8 cellular contexts compared by ENCODE assay signal in the genomic region with DNA sequence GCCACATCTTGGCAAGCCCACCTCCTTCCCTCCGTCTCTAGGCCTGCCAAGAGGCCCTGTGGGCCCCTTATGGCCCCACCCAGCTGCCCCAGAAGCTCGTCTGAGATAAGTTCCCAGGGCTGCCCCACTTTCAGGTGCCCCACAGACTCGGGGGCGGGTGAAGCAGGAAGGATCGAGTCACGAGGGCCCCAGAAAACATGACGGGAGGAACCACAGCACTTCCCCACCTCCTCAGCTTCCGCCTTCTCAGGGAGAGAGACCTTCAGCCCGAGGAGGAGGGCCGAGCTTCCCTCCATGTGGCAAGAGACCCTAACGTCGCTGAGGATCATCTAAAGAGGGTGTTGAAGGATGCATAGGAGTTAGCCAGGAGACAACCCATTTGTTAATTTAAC. TPM values are rescaled to one million over a fixed set of nuclear protein-coding genes. Genes with fewer than 3 reads are reported as not detected.
DNase-seq lines count a peak whose midpoint lies in the region; ATAC-seq and TF ChIP-seq lines count a peak whose summit lies in the region.

No MANE protein-coding gene starts in this region.

- H3K36me3 Mint-ChIP-seq in T-helper 2 cell treated with Interferon-gamma antibody and Interleukin-4, amounts not matched to agents 5 μg/mL and 100 μg/mL, for 36 hours (ENCODE audit: low read depth) = peaks cover 7% of the 10 kb centered on the region
- no peaks in the 10 kb centered on the region for H3K36me3 Mint-ChIP-seq in activated naive CD8-positive, alpha-beta T cell treated with anti-CD3 and anti-CD28 coated beads, Interleukin-2, amount 50 U/mL, for 24 hours (ENCODE audit: low read depth)

- intact Hi-C loops in sigmoid colon (cut with DNase I) = no loop called here

- H3K4me3 Mint-ChIP-seq in T-helper 2 cell treated with Interferon-gamma antibody and Interleukin-4, amounts not matched to agents 5 μg/mL and 100 μg/mL, for 36 hours = peak overlapping the region; percentile 71
- peak overlapping the region; percentile 71 for H3K4me3 Mint-ChIP-seq in activated naive CD8-positive, alpha-beta T cell treated with anti-CD3 and anti-CD28 coated beads, Interleukin-2, amount 50 U/mL, for 24 hours

- H3K9me3 ChIP-seq in sigmoid colon = no peaks in the 10 kb centered on the region

- no peaks in the 10 kb centered on the region for H3K27me3 Mint-ChIP-seq in T-helper 2 cell treated with Interferon-gamma antibody and Interleukin-4, amounts not matched to agents 5 μg/mL and 100 μg/mL, for 36 hours (ENCODE audit: low read depth)
- no peaks in the 10 kb centered on the region for H3K27me3 Mint-ChIP-seq in activated naive CD8-positive, alpha-beta T cell treated with anti-CD3 and anti-CD28 coated beads, Interleukin-2, amount 50 U/mL, for 24 hours

- H3K36me3 ChIP-seq in sigmoid colon = no peaks in the 10 kb centered on the region

- no peaks in the 10 kb centered on the region for H3K9me3 Mint-ChIP-seq in T-helper 2 cell treated with Interferon-gamma antibody and Interleukin-4, amounts not matched to agents 5 μg/mL and 100 μg/mL, for 36 hours
- H3K9me3 Mint-ChIP-seq in activated naive CD8-positive, alpha-beta T cell treated with anti-CD3 and anti-CD28 coated beads, Interleukin-2, amount 50 U/mL, for 24 hours = no peaks in the 10 kb centered on the region

- TF ChIP-seq CTCF in GM13976 (IDR thresholded peaks at IDR 0.05; ENCODE audit: borderline replicate concordance, control extremely low read depth, extremely low read depth, insufficient read depth, missing control alignments) (no peak), sigmoid colon (IDR thresholded peaks at IDR 0.05) (no peak)

- peak overlapping the region in 1 of 4 donors; percentile 24 for H3K27ac ChIP-seq in sigmoid colon

- H3K4me3 ChIP-seq in sigmoid colon = no peak overlapping the region

- WGBS in sigmoid colon, 2 donors = 37 to 62% methylated on average over 12 of the region's 12 CpGs

- peak overlapping the region; percentile 94 for H3K27ac Mint-ChIP-seq in T-helper 2 cell treated with Interferon-gamma antibody and Interleukin-4, amounts not matched to agents 5 μg/mL and 100 μg/mL, for 36 hours
- peak overlapping the region; percentile 99 for H3K27ac Mint-ChIP-seq in activated naive CD8-positive, alpha-beta T cell treated with anti-CD3 and anti-CD28 coated beads, Interleukin-2, amount 50 U/mL, for 24 hours

- H3K27me3 ChIP-seq in sigmoid colon = no peaks in the 10 kb centered on the region

- in situ Hi-C loops in GM13976 (cut with MboI; ENCODE audit: low sequenced_read_pairs, unreplicated experiment) = no loop called here

- peaks cover 51% of the 10 kb centered on the region for H3K4me1 Mint-ChIP-seq in T-helper 2 cell treated with Interferon-gamma antibody and Interleukin-4, amounts not matched to agents 5 μg/mL and 100 μg/mL, for 36 hours (ENCODE audit: low read depth)
- H3K4me1 Mint-ChIP-seq in activated naive CD8-positive, alpha-beta T cell treated with anti-CD3 and anti-CD28 coated beads, Interleukin-2, amount 50 U/mL, for 24 hours = peaks cover 71% of the 10 kb centered on the region

- peak; percentile 78 for ATAC-seq in activated naive CD8-positive, alpha-beta T cell treated with anti-CD3 and anti-CD28 coated beads, Interleukin-2, amount 50 U/mL, for 24 hours
- ATAC-seq in HG02571 (IDR thresholded peaks at IDR 0.05; ENCODE audit: unreplicated experiment) = no peak
- no peak for ATAC-seq in HG03520 (IDR thresholded peaks at IDR 0.05; ENCODE audit: unreplicated experiment)

- TF ChIP-seq EP300 in sigmoid colon (IDR thresholded peaks at IDR 0.05) = no peak

- H3K4me1 ChIP-seq in sigmoid colon = no peaks in the 10 kb centered on the region

- DNase-seq in GM13976 (ENCODE audit: low spot score) = peak; percentile 68
- peak; percentile 86 for DNase-seq in T-helper 2 cell treated with Interferon-gamma antibody and Interleukin-4, amounts not matched to agents 5 μg/mL and 100 μg/mL, for 36 hours (ENCODE audit: low spot score)
- DNase-seq in activated naive CD8-positive, alpha-beta T cell treated with anti-CD3 and anti-CD28 coated beads, Interleukin-2, amount 50 U/mL, for 24 hours = peak; percentile 88
- peak; percentile 78 for DNase-seq in sigmoid colon
- no peak for DNase-seq in NCI-H2029 (lab: John Stamatoyannopoulos, UW)
- DNase-seq in GOT3 (lab: John Stamatoyannopoulos, UW) = no peak

- no peak for TF ChIP-seq POLR2A in sigmoid colon (IDR thresholded peaks at IDR 0.05)

RNA-seq across cellular contexts. Expression of a gene that starts 4.5 kb away (rescaled TPM):
- total RNA-seq in sigmoid colon = 1 to 10 TPM in 2 of 4 donors, under 1 TPM in 1, not detected in 1; 0.99 to 2.2 (median 1.4) TPM
- polyA plus RNA-seq in sigmoid colon = 1 to 10 TPM; 1.8 to 6.0 (median 5.9) TPM

RNA-seq across cellular contexts. Expression of a gene that starts 6.4 kb away (rescaled TPM):
- 1 to 10 TPM; 2.6 to 6.9 (median 3.3) TPM for total RNA-seq in sigmoid colon
- 10 to 100 TPM in 1 of 3 donors, 1 to 10 TPM in 2; 4.2 to 16.3 (median 5.3) TPM for polyA plus RNA-seq in sigmoid colon

Comparison
In these comparisons a context has a peak if more than half of its experiments do, and no peak if none do; other contexts are left out.
1. DNase-seq: peak in GM13976 (single experiment), T-helper 2 cell treated with Interferon-gamma antibody and Interleukin-4, amounts not matched to agents 5 μg/mL and 100 μg/mL, for 36 hours (single experiment), activated naive CD8-positive, alpha-beta T cell treated with anti-CD3 and anti-CD28 coated beads, Interleukin-2, amount 50 U/mL, for 24 hours (single experiment) and sigmoid colon (single experiment); none in NCI-H2029 (single experiment) and GOT3 (single experiment).